24 cellular contexts compared by ENCODE assay signal in the genomic region with DNA sequence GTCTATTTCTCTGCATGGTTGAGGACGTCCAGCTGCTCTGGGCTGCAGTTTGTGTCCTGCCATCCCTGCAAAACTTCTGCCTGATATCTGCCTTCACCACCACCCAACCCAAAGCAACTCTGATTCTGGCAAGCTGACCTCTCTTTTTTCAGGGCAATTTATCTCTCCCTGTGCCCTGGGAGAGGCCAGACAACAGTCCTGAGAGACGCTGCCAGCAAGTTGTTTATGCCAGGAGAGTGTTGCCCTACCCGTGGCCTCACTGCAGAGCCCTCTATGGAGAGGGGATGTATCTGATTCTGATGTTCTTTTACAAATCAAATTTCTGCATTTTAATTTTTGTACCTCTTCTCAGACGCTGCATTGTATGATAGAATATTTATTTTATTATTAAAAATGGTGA.
"Had no signal": no experiment of that assay in that cellular context is flagged by ENCODE, and none has a peak within 500 bp of the region (broad histone marks: within the 10 kb centered on the region; RNA-seq: fewer than 3 reads in every experiment).

No MANE protein-coding gene starts in this region.

- ATAC-seq: effector memory CD8-positive, alpha-beta T cell; esophagus mucosa; foreskin keratinocyte; gastrocnemius medialis; gastroesophageal sphincter; heart right ventricle had no signal

- H3K4me3 ChIP-seq: colonic mucosa, coronary artery, dorsolateral prefrontal cortex, esophagus muscularis mucosa, esophagus squamous epithelium, gastrocnemius medialis, gastroesophageal sphincter, heart left ventricle, heart right ventricle had no signal

- H3K27me3 ChIP-seq: colonic mucosa, esophagus muscularis mucosa, foreskin keratinocyte, gastrocnemius medialis, gastroesophageal sphincter, heart left ventricle had no signal

- H3K9me3 ChIP-seq: colonic mucosa, esophagus muscularis mucosa, esophagus squamous epithelium, gastrocnemius medialis, gastroesophageal sphincter, heart right ventricle had no signal

- DNase-seq: colonic mucosa; cortex of kidney; dermis blood vessel endothelial cell; dorsolateral prefrontal cortex; effector CD4-positive, alpha-beta T cell; effector CD8-positive, alpha-beta T cell; effector memory CD4-positive, alpha-beta T cell; effector memory CD8-positive, alpha-beta T cell; endodermal cell; erythroblast; esophagus squamous epithelium; foreskin fibroblast; foreskin keratinocyte; foreskin melanocyte; gastrocnemius medialis; glutamatergic neuron; head of caudate nucleus; heart left ventricle; heart right ventricle had no signal

- H3K4me1 ChIP-seq: colonic mucosa, esophagus muscularis mucosa, esophagus squamous epithelium, foreskin keratinocyte, gastrocnemius medialis, gastroesophageal sphincter, heart left ventricle, heart right ventricle had no signal

- H3K27ac ChIP-seq: colonic mucosa, coronary artery, dorsolateral prefrontal cortex, epithelial cell of prostate, esophagus muscularis mucosa, esophagus squamous epithelium, foreskin keratinocyte, gastrocnemius medialis, gastroesophageal sphincter, heart left ventricle, heart right ventricle had no signal
